25 cellular contexts compared by ENCODE assay signal in the genomic region with DNA sequence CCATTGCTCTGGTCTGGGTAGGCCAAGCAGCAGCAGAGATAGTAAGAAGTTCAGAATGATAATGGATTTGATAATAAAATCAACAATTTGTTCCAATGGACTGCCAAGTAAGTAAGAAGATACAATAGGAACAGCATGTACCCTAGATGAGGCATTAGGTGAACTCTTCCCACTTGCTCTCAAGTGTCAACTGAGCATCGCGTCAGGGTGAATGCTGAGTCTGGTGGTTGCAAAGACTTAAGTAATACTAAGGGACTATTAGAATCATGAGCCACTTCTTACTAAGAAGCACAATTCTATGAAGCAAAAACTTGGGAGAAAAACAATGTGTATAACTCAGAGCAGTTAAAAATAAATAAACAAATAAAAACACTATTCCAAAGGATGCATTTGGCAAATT. TPM values are rescaled to one million over a fixed set of nuclear protein-coding genes. Genes with fewer than 3 reads are reported as not detected.
A peak's percentile ranks its signal among the peaks of the same experiment; 100 is the strongest.
DNase-seq lines count a peak whose midpoint lies in the region; ATAC-seq and TF ChIP-seq lines count a peak whose summit lies in the region.
"Had no signal": no experiment of that assay in that cellular context is flagged by ENCODE, and none has a peak within 500 bp of the region (broad histone marks: within the 10 kb centered on the region; RNA-seq: fewer than 3 reads in every experiment).

No MANE protein-coding gene starts in this region.

- H3K4me1 ChIP-seq in psoas muscle, result peaks cover 18% of the 10 kb centered on the region
- H3K4me1 ChIP-seq: A549 had no signal

- H3K27ac Mint-ChIP-seq in chondrocyte (ENCODE audit: unreplicated experiment), result no peak overlapping the region
- H3K27ac Mint-ChIP-seq: CD14-positive monocyte; CD4-positive, alpha-beta T cell; CD8-positive, alpha-beta memory T cell; GM23338; H9 had no signal

- peaks cover 10% of the 10 kb centered on the region for H3K4me1 Mint-ChIP-seq in chondrocyte (ENCODE audit: low read depth)
- H3K4me1 Mint-ChIP-seq: CD14-positive monocyte; CD8-positive, alpha-beta memory T cell had no signal

- H3K9me3 Mint-ChIP-seq in chondrocyte (ENCODE audit: low read depth), result no peaks in the 10 kb centered on the region
- H3K9me3 Mint-ChIP-seq: CD4-positive, alpha-beta T cell; CD8-positive, alpha-beta memory T cell; GM23338; H9 had no signal

- TF ChIP-seq CTCF in fibroblast of mammary gland (conservative IDR thresholded peaks at IDR 0.05; ENCODE audit: control insufficient read depth, insufficient read depth, low read depth, low read length) (no peak), psoas muscle (IDR thresholded peaks at IDR 0.05) (no peak), chondrocyte (IDR thresholded peaks at IDR 0.05) (no peak)

- no peaks in the 10 kb centered on the region for H3K36me3 ChIP-seq in psoas muscle (ENCODE audit: insufficient read depth in 1 of 2, low read depth in 1 of 2)
- H3K36me3 ChIP-seq: BE2C; BLaER1 treated with 17β-estradiol and CSF1 and Interleukin-3, amounts not matched to agents 10 nM and 100 nM had no signal

- no peaks in the 10 kb centered on the region for H3K27me3 ChIP-seq in psoas muscle (ENCODE audit: insufficient read depth in 3 of 3, low read length in 2 of 3)
- H3K27me3 ChIP-seq: BE2C; BLaER1 treated with 17β-estradiol and CSF1 and Interleukin-3, amounts not matched to agents 10 nM and 100 nM had no signal

- 29 to 66% (median 36%) methylated on average over 2 of the region's 2 CpGs for WGBS in psoas muscle, 3 donors

- no peaks in the 10 kb centered on the region for H3K36me3 Mint-ChIP-seq in chondrocyte (ENCODE audit: low read depth)
- H3K36me3 Mint-ChIP-seq: CD8-positive, alpha-beta memory T cell had no signal

- no peaks in the 10 kb centered on the region for H3K27me3 Mint-ChIP-seq in chondrocyte (ENCODE audit: low read depth)
- H3K27me3 Mint-ChIP-seq: CD4-positive, alpha-beta T cell; CD8-positive, alpha-beta memory T cell had no signal

- no peak overlapping the region for H3K27ac ChIP-seq in psoas muscle
- H3K27ac ChIP-seq: A549; BLaER1 treated with 17β-estradiol and CSF1 and Interleukin-3, amounts not matched to agents 10 nM and 100 nM had no signal

- ATAC-seq in psoas muscle, result peak; percentile 51 to 96 (median 84)
- ATAC-seq: A549, GM12878, GM23338, HCT116 had no signal

- H3K4me3 ChIP-seq in fibroblast of mammary gland (ENCODE audit: control insufficient read depth, low read depth, low read length) (no peak overlapping the region), psoas muscle (no peak overlapping the region), skeletal muscle cell (ENCODE audit: low read depth, low read length) (no peak overlapping the region)
- H3K4me3 ChIP-seq: A549; BLaER1 treated with 17β-estradiol and CSF1 and Interleukin-3, amounts not matched to agents 10 nM and 100 nM; GM12878; GM23338 had no signal

- H3K9me3 ChIP-seq in psoas muscle, result no peaks in the 10 kb centered on the region
- H3K9me3 ChIP-seq: A549; BE2C; BLaER1 treated with 17β-estradiol and CSF1 and Interleukin-3, amounts not matched to agents 10 nM and 100 nM had no signal

- DNase-seq in LHCN-M2 (ENCODE audit: low read depth) (peak; percentile 61), fibroblast of mammary gland (ENCODE audit: low read depth) (peak; percentile 7), psoas muscle (peak in 1 of 2 donors; percentile 51), skeletal muscle cell (ENCODE audit: low read depth) (peak; percentile 33), NCI-H2107 treated with DMSO at 0.1 percent for 48 hours (lab: John Stamatoyannopoulos, UW; ENCODE audit: unreplicated experiment) (no peak), chondrocyte (ENCODE audit: low spot score) (no peak), T1000 (lab: John Stamatoyannopoulos, UW) (no peak), islet precursor cell (no peak)
- DNase-seq: 8988T; ACHN; AML-193; BE2C; CD4-positive, alpha-beta T cell; CD8-positive, alpha-beta memory T cell; DMS 273 treated with DMSO at 0.1 percent for 48 hours; DMS79; EL; GDM1; H9 had no signal

- no peak overlapping the region for H3K4me3 Mint-ChIP-seq in chondrocyte (ENCODE audit: unreplicated experiment)
- H3K4me3 Mint-ChIP-seq: CD14-positive monocyte; CD4-positive, alpha-beta T cell; CD8-positive, alpha-beta memory T cell; GM23338; H9 had no signal

- intact Hi-C loops in psoas muscle (cut with DNase I), result no loop called here

RNA-seq across cellular contexts. Expression of a gene that starts 54.5 kb away (rescaled TPM):
- 0.64 and 0.69 TPM in 2 replicates for total RNA-seq in LHCN-M2 (2014; rRNA removed)
- polyA plus RNA-seq in LHCN-M2 (2012), result 0.07 TPM
- total RNA-seq in psoas muscle, result 1 to 10 TPM in 1 of 4 donors, under 1 TPM in 3; 0.15 to 1.5 (median 0.38) TPM
- polyA plus RNA-seq in psoas muscle, result 1 to 10 TPM in 1 of 3 donors, under 1 TPM in 2; 0.69 to 1.9 (median 0.82) TPM
- total RNA-seq in chondrocyte, result 0.65 to 1.3 TPM (median 0.74 TPM) in 3 replicates
- total RNA-seq: GM23338 had no signal

Comparison
In these comparisons a context has a peak if more than half of its experiments do, and no peak if none do; other contexts are left out.
1. DNase-seq: peak in LHCN-M2 (single experiment), fibroblast of mammary gland (single experiment) and skeletal muscle cell (single experiment); none in NCI-H2107 treated with DMSO at 0.1 percent for 48 hours (single experiment), chondrocyte (single experiment), T1000 (single experiment) and islet precursor cell (single experiment).